Comparison of ENCODE assay signal across 24 cellular contexts in genomic region chr1:241648159-241648558, GRCh38. TPM values are rescaled to one million over a fixed set of nuclear protein-coding genes. Genes with fewer than 3 reads are reported as not detected.
"Had no signal": no experiment of that assay in that cellular context is flagged by ENCODE, and none has a peak within 500 bp of the region (broad histone marks: within the 10 kb centered on the region; RNA-seq: fewer than 3 reads in every experiment).

No MANE protein-coding gene starts in this region.

- H3K36me3 ChIP-seq: Peyer's patch, SJCRH30 had no signal

- DNase-seq: Kasumi-1; NCI-H1048; NCI-H1436; NCI-H1930; NCI-H2081 treated with DMSO at 0.1 percent for 48 hours; NCI-H2171; NCI-H446; NCI-H510A; NCI-H524 treated with DMSO at 0.1 percent for 48 hours; NCI-H69; NK-92 treated with Interleukin-12 subunit alpha and Interleukin-12 subunit beta, amount 100 ng/mL, for 24 hours; PC-9; Peyer's patch; SHP77 treated with DMSO at 0.1 percent for 48 hours; SJCRH30; T-helper 1 cell; T-helper 17 cell had no signal

- ATAC-seq: Right ventricle myocardium inferior, SK-N-SH treated with all-trans-retinoic acid at 6 μM for 48 hours, T-helper 17 cell had no signal

- H3K9me3 ChIP-seq: Peyer's patch, SJCRH30 had no signal

- H3K4me2 ChIP-seq: KMS-11, PC-9 had no signal

- H3K4me3 Mint-ChIP-seq: T-helper 17 cell had no signal

- H3K4me1 ChIP-seq: Peyer's patch, SJCRH30 had no signal

- H3K4me3 ChIP-seq: PC-9, Peyer's patch, SJCRH30 had no signal

- H3K27ac Mint-ChIP-seq: T-helper 17 cell had no signal

- H3K9ac ChIP-seq: KMS-11 had no signal

- H3K27ac ChIP-seq: HL-60, KMS-11, PC-9, Peyer's patch, SJCRH30 had no signal

- H3K27me3 ChIP-seq: Peyer's patch, SJCRH30 had no signal

- H3K27me3 Mint-ChIP-seq: T-helper 17 cell had no signal

- H2AFZ ChIP-seq: PC-9 had no signal

- H3K4me1 Mint-ChIP-seq: T-helper 17 cell had no signal

RNA-seq across cellular contexts. Expression of gene WDR64, which starts 3.9 kb away (rescaled TPM):
- total RNA-seq: M059J, OCI-LY7, PC-9, Peyer's patch, Right ventricle myocardium inferior, RPMI7951, SJCRH30 had no signal
